In the genomic region with DNA sequence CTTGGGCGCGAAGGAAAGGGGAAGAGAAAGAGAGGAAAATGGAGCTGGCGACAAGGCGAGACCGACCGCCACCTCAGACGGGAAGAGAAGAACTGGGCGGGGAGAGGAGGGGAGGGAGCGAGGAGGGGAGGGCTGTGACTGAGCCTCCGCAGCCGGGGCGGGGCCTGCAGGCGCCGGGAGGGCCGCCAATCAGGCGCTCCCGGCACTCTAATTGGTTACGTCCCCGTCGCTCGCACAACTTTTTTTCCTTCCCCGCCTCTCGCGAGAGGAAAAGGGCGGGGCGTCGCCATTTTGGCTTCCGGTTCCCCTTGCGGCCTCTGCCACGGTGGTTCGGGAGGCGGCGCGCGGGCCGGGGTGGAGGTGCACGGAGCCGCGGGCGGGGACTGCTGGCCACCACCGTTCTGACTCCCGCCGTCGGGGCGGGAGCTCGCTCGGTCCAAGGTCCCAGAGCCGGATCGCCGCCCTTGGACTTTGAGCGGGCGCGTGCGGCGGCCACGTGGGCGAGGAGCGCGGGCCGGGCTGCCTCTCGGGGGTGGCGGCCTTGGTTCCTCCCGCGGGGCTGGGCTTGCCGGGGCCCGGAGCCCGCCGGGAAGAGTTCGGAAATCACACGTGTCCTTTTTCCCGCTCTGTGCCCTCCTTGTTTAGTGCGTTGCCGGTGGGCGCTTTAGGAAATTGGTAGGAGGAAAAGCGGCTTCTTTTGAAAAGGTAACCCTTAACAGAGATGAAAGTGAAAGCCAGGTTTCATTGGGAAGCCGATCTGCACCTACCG, we compare ENCODE assay signal across 8 cellular contexts. TPM values are rescaled to one million over a fixed set of nuclear protein-coding genes. Genes with fewer than 3 reads are reported as not detected.
DNase-seq lines count a peak whose midpoint lies in the region; ATAC-seq and TF ChIP-seq lines count a peak whose summit lies in the region.

A gene (minus strand): TSS at position 94 of the 769 bp plus-strand sequence. CDS start 176 bp downstream, outside the sequence.

- peak within 1 kb of the TSS; percentile 85 to 100 for H3K9ac ChIP-seq in colonic mucosa (ENCODE audit: low read depth in 2 of 2, low read length in 2 of 2)

- H3K27ac ChIP-seq in colonic mucosa: peak within 1 kb of the TSS; percentile 98
- peak within 1 kb of the TSS; percentile 96 for H3K27ac ChIP-seq in layer of hippocampus (ENCODE audit: low read depth, low read length)

- no peaks in the 10 kb centered on the region for H3K4me1 ChIP-seq in colonic mucosa

- peaks cover 4% of the 10 kb centered on the region for H3K9me3 Mint-ChIP-seq in activated CD4-positive, alpha-beta T cell treated with anti-CD3 and anti-CD28 coated beads, Interleukin-2, amount 10 ng/mL, durations not matched to agents 24 days and 14 days

- intact Hi-C loops in activated CD4-positive, alpha-beta T cell treated with anti-CD3 and anti-CD28 coated beads, Interleukin-2, amount 10 ng/mL, durations not matched to agents 24 days and 14 days (cut with micrococcal nuclease): loop anchor here (1.0 to 5.0 kb wide), 6 partner anchors 31 to 234 kb away; a partner anchor contains a TSS
- intact Hi-C loops in colonic mucosa (cut with DNase I): loop anchor here (10.0 kb wide), 1 partner anchor 61 kb away; no protein-coding TSS in a partner anchor

- peak within 1 kb of the TSS; percentile 93 for H3K4me3 Mint-ChIP-seq in activated CD4-positive, alpha-beta T cell treated with anti-CD3 and anti-CD28 coated beads, Interleukin-2, amount 10 ng/mL, durations not matched to agents 24 days and 14 days

- no peaks in the 10 kb centered on the region for H3K9me3 ChIP-seq in colonic mucosa

- H3K27me3 ChIP-seq in colonic mucosa (no peaks in the 10 kb centered on the region), layer of hippocampus (ENCODE audit: control insufficient read depth, insufficient read depth, low read length) (no peaks in the 10 kb centered on the region)

- peak within 1 kb of the TSS; percentile 78 for H3K4me3 ChIP-seq in colonic mucosa

- peaks cover 56% of the 10 kb centered on the region for H3K4me1 Mint-ChIP-seq in activated CD4-positive, alpha-beta T cell treated with anti-CD3 and anti-CD28 coated beads, Interleukin-2, amount 10 ng/mL, durations not matched to agents 24 days and 14 days

- H3K36me3 ChIP-seq in colonic mucosa: no peaks in the 10 kb centered on the region

- H3K27me3 Mint-ChIP-seq in activated CD4-positive, alpha-beta T cell treated with anti-CD3 and anti-CD28 coated beads, Interleukin-2, amount 10 ng/mL, durations not matched to agents 24 days and 14 days: no peaks in the 10 kb centered on the region

- ATAC-seq in GM19351 (IDR thresholded peaks at IDR 0.05; ENCODE audit: unreplicated experiment) (peak; percentile 66), HG03520 (IDR thresholded peaks at IDR 0.05; ENCODE audit: unreplicated experiment) (peak; percentile 71)

- peak within 1 kb of the TSS; percentile 95 for H3K27ac Mint-ChIP-seq in activated CD4-positive, alpha-beta T cell treated with anti-CD3 and anti-CD28 coated beads, Interleukin-2, amount 10 ng/mL, durations not matched to agents 24 days and 14 days

- no peak for TF ChIP-seq CTCF in colonic mucosa (IDR thresholded peaks at IDR 0.05)

- peaks cover 33% of the 10 kb centered on the region for H3K36me3 Mint-ChIP-seq in activated CD4-positive, alpha-beta T cell treated with anti-CD3 and anti-CD28 coated beads, Interleukin-2, amount 10 ng/mL, durations not matched to agents 24 days and 14 days (ENCODE audit: low read depth)

- peak; percentile 66 to 96 (median 93) for DNase-seq in C1 segment of cervical spinal cord (lab: John Stamatoyannopoulos, UW)
- DNase-seq in NCI-H526 treated with DMSO at 0.1 percent for 48 hours (lab: John Stamatoyannopoulos, UW): peak; percentile 87
- DNase-seq in activated CD4-positive, alpha-beta T cell treated with anti-CD3 and anti-CD28 coated beads, Interleukin-2, amount 10 ng/mL, durations not matched to agents 24 days and 14 days: peak; percentile 99
- DNase-seq in colonic mucosa: peak; percentile 98
- DNase-seq in stimulated activated CD4-positive, alpha-beta T cell treated with anti-CD3 and anti-CD28 coated beads, Interleukin-1b, Interleukin-23, amount 100 ng/mL, for 24 hours (ENCODE audit: low read depth in 4 of 4, low spot score in 1 of 4): peak; percentile 86 to 95 (median 91)

RNA-seq across cellular contexts. Expression of the gene that starts here (rescaled TPM):
- total RNA-seq in activated CD4-positive, alpha-beta T cell treated with anti-CD3 and anti-CD28 coated beads, Interleukin-2, amount 10 ng/mL, durations not matched to agents 24 days and 14 days: 305 and 307 TPM in 2 replicates
- 100 to 1,000 TPM; 243 to 266 TPM for total RNA-seq in colonic mucosa

Comparison
In these comparisons a context has a peak if more than half of its experiments do, and no peak if none do; other contexts are left out.
1. Peak in every context shown above with its lines: DNase-seq, ATAC-seq, H3K4me3 ChIP-seq and H3K27ac ChIP-seq.